ENCODE assay signal across 16 cellular contexts in genomic region chr5:43281840-43282658, GRCh38. TPM values are rescaled to one million over a fixed set of nuclear protein-coding genes. Genes with fewer than 3 reads are reported as not detected.
A peak's percentile ranks its signal among the peaks of the same experiment; 100 is the strongest.
DNase-seq lines count a peak whose midpoint lies in the region; ATAC-seq and TF ChIP-seq lines count a peak whose summit lies in the region.
"Had no signal": no experiment of that assay in that cellular context is flagged by ENCODE, and none has a peak within 500 bp of the region (broad histone marks: within the 10 kb centered on the region; RNA-seq: fewer than 3 reads in every experiment).

No MANE protein-coding gene starts in this region.

- in situ Hi-C loops in IMR-90 (cut with MboI; ENCODE audit: low sequenced_read_pairs): no loop called here
- in situ Hi-C loops in gastrocnemius medialis (cut with MboI; ENCODE audit: low sequenced_read_pairs in 4 of 4): no loop called here

- H3K4me3 ChIP-seq in IMR-90 (ENCODE audit: insufficient read depth, low read depth, low read length): no peak overlapping the region
- H3K4me3 ChIP-seq in colonic mucosa: no peak overlapping the region
- no peak overlapping the region for H3K4me3 ChIP-seq in gastrocnemius medialis
- H3K4me3 ChIP-seq in GM23338: no peak overlapping the region
- H3K4me3 ChIP-seq: esophagus squamous epithelium, hepatocyte, thyroid gland had no signal

- no peak overlapping the region for H3K23ac ChIP-seq in IMR-90 (ENCODE audit: low read depth, low read length)

- H3K27me3 Mint-ChIP-seq in activated naive CD4-positive, alpha-beta T cell treated with anti-CD3 and anti-CD28 coated beads for 36 hours (ENCODE audit: low read depth): no peaks in the 10 kb centered on the region
- no peaks in the 10 kb centered on the region for H3K27me3 Mint-ChIP-seq in progenitor cell of endocrine pancreas
- peaks cover 2% of the 10 kb centered on the region for H3K27me3 Mint-ChIP-seq in GM23338 (ENCODE audit: insufficient read depth, low read depth, poor library complexity)
- H3K27me3 Mint-ChIP-seq: activated B cell treated with CpG ODN at 0.5 μM for 24 hours had no signal

- H3K14ac ChIP-seq in IMR-90 (replicated peaks; ENCODE audit: low read depth, low read length): no peak overlapping the region

- ATAC-seq in IMR-90 (ENCODE audit: low read depth): no peak
- no peak for ATAC-seq in gastrocnemius medialis
- ATAC-seq in GM23338: no peak
- ATAC-seq: left colon had no signal

- no peak overlapping the region for H3K27ac Mint-ChIP-seq in activated naive CD4-positive, alpha-beta T cell treated with anti-CD3 and anti-CD28 coated beads for 36 hours
- H3K27ac Mint-ChIP-seq in progenitor cell of endocrine pancreas: peak overlapping the region; percentile 6
- H3K27ac Mint-ChIP-seq in GM23338: no peak overlapping the region
- H3K27ac Mint-ChIP-seq: activated B cell treated with CpG ODN at 0.5 μM for 24 hours had no signal

- no peak overlapping the region for H2BK120ac ChIP-seq in IMR-90 (ENCODE audit: low read depth, low read length)

- no peak overlapping the region for H3K4me2 ChIP-seq in IMR-90 (ENCODE audit: low read depth, low read length)
- H3K4me2 ChIP-seq in GM23338: no peak overlapping the region
- H3K4me2 ChIP-seq: hepatocyte had no signal

- POLR2A ChIA-PET in IMR-90 (lab: Charles Lee; ENCODE audit: unreplicated experiment): no interaction called here

- no peak overlapping the region for H2BK15ac ChIP-seq in IMR-90 (ENCODE audit: low read depth, low read length)

- no peak overlapping the region for H3K4ac ChIP-seq in IMR-90 (ENCODE audit: low read depth, low read length)

- H3K9me3 ChIP-seq in IMR-90 (ENCODE audit: control insufficient read depth, insufficient read depth, low read length): no peaks in the 10 kb centered on the region
- no peaks in the 10 kb centered on the region for H3K9me3 ChIP-seq in colonic mucosa
- no peaks in the 10 kb centered on the region for H3K9me3 ChIP-seq in gastrocnemius medialis
- H3K9me3 ChIP-seq: esophagus squamous epithelium, thyroid gland had no signal

- no peak overlapping the region for H4K5ac ChIP-seq in IMR-90 (ENCODE audit: low read depth, low read length)

- H2BK20ac ChIP-seq in IMR-90 (ENCODE audit: low read depth, low read length): no peak overlapping the region

- H3K79me2 ChIP-seq in GM23338 (replicated peaks; ENCODE audit: insufficient read depth): no peaks in the 10 kb centered on the region
- H3K79me2 ChIP-seq: hepatocyte had no signal

- TF ChIP-seq POLR2A in IMR-90 (IDR thresholded peaks at IDR 0.05; ENCODE audit: low read depth, low read length) (no peak), gastrocnemius medialis (IDR thresholded peaks at IDR 0.05) (no peak)

- H3K79me1 ChIP-seq in IMR-90 (ENCODE audit: low read depth in 1 of 2, low read length in 2 of 2): no peaks in the 10 kb centered on the region

- CTCF ChIA-PET in activated naive CD4-positive, alpha-beta T cell treated with anti-CD3 and anti-CD28 coated beads for 36 hours (lab: Charles Lee): interaction anchor here (0.7 to 1.1 kb wide), 2 partner anchors 161 to 227 kb away, joined by 3 read pairs; partner anchors contain the start of gene ZNF131
- CTCF ChIA-PET in IMR-90 (lab: Yijun Ruan, JAX): no interaction called here

- H3K9me3 Mint-ChIP-seq in activated naive CD4-positive, alpha-beta T cell treated with anti-CD3 and anti-CD28 coated beads for 36 hours: no peaks in the 10 kb centered on the region
- no peaks in the 10 kb centered on the region for H3K9me3 Mint-ChIP-seq in progenitor cell of endocrine pancreas (ENCODE audit: low read depth)
- H3K9me3 Mint-ChIP-seq in GM23338: no peaks in the 10 kb centered on the region
- H3K9me3 Mint-ChIP-seq: activated B cell treated with CpG ODN at 0.5 μM for 24 hours had no signal

- H3K4me3 Mint-ChIP-seq in activated naive CD4-positive, alpha-beta T cell treated with anti-CD3 and anti-CD28 coated beads for 36 hours: no peak overlapping the region
- H3K4me3 Mint-ChIP-seq in progenitor cell of endocrine pancreas (ENCODE audit: low read depth) (no peak overlapping the region), GM23338 (no peak overlapping the region)
- H3K4me3 Mint-ChIP-seq: activated B cell treated with CpG ODN at 0.5 μM for 24 hours had no signal

- no peak overlapping the region for H4K8ac ChIP-seq in IMR-90 (ENCODE audit: low read depth in 2 of 2, low read length in 2 of 2)

- no peaks in the 10 kb centered on the region for H3K4me1 Mint-ChIP-seq in activated naive CD4-positive, alpha-beta T cell treated with anti-CD3 and anti-CD28 coated beads for 36 hours (ENCODE audit: low read depth)
- H3K4me1 Mint-ChIP-seq in progenitor cell of endocrine pancreas (ENCODE audit: low read depth) (no peaks in the 10 kb centered on the region), GM23338 (no peaks in the 10 kb centered on the region; the same call in 2 of the 3 replicates)
- H3K4me1 Mint-ChIP-seq: activated B cell treated with CpG ODN at 0.5 μM for 24 hours had no signal

- no peak for TF ChIP-seq RAD21 in IMR-90 (IDR thresholded peaks at IDR 0.05; ENCODE audit: low read length)

- 60% methylated on average over 3 of the region's 7 CpGs; no CpG with 5 or more reads in 1 of the 2 experiments for WGBS in IMR-90 (ENCODE audit: extremely low coverage in 2 of 2, insufficient read length in 1 of 2), 2 experiments

- no peaks in the 10 kb centered on the region for H3K9me2 ChIP-seq in GM23338 (ENCODE audit: insufficient read depth)

- H2AFZ ChIP-seq in IMR-90 (replicated peaks; ENCODE audit: low read length, poor library complexity) (no peak overlapping the region), GM23338 (no peak overlapping the region)
- H2AFZ ChIP-seq: hepatocyte had no signal

- peak; percentile 15 for DNase-seq in activated naive CD4-positive, alpha-beta T cell treated with anti-CD3 and anti-CD28 coated beads for 36 hours
- no peak for DNase-seq in activated naive CD4-positive, alpha-beta T cell treated with anti-CD3 and anti-CD28 coated beads, Interleukin-2, amount 50 U/mL, for 16 hours
- peak; percentile 10 for DNase-seq in IMR-90
- DNase-seq in amniotic epithelial cell (ENCODE audit: low read depth): peak; percentile 51
- DNase-seq in progenitor cell of endocrine pancreas (ENCODE audit: low spot score, unreplicated experiment): no peak
- DNase-seq in colonic mucosa: no peak
- no peak for DNase-seq in gastrocnemius medialis
- DNase-seq in GM23338 (ENCODE audit: low spot score): no peak
- DNase-seq: activated B cell treated with CpG ODN at 0.5 μM for 24 hours, esophagus squamous epithelium, left colon, NCI-H1694, NCI-H510A treated with DMSO at 0.1 percent for 48 hours, posterior cingulate gyrus, thyroid gland had no signal

- TF ChIP-seq CTCF in IMR-90 (conservative IDR thresholded peaks at IDR 0.05; ENCODE audit: low read depth, low read length) (no peak), progenitor cell of endocrine pancreas (IDR thresholded peaks at IDR 0.05; ENCODE audit: unreplicated experiment) (no peak), colonic mucosa (IDR thresholded peaks at IDR 0.05) (no peak), gastrocnemius medialis (IDR thresholded peaks at IDR 0.05 in 4 of 5, conservative IDR thresholded peaks at IDR 0.05 in 1 of 5) (no peak), GM23338 (conservative IDR thresholded peaks at IDR 0.05; ENCODE audit: low read depth in 2 of 2) (no peak)

- no peak overlapping the region for H3K9ac ChIP-seq in IMR-90 (ENCODE audit: low read depth, low read length)
- H3K9ac ChIP-seq in colonic mucosa (ENCODE audit: low read depth in 2 of 2, low read length in 2 of 2): no peak overlapping the region

- no peak overlapping the region for H2BK5ac ChIP-seq in IMR-90 (ENCODE audit: low read depth, low read length, poor library complexity, severe bottlenecking)

- no TSS peak for BruUV-seq in IMR-90 (replicated peaks; lab: Mats Ljungman, UMichigan)

- no peak overlapping the region for H3K56ac ChIP-seq in IMR-90 (ENCODE audit: extremely low read depth, insufficient read depth, low read length)

- H3K36me3 ChIP-seq in IMR-90 (ENCODE audit: control insufficient read depth, insufficient read depth, low read length) (peaks cover 1% of the 10 kb centered on the region; the same call in 1 of the 2 replicates), colonic mucosa (no peaks in the 10 kb centered on the region), gastrocnemius medialis (no peaks in the 10 kb centered on the region), GM23338 (ENCODE audit: insufficient read depth) (no peaks in the 10 kb centered on the region)

- dilution Hi-C loops in IMR-90 (cut with HindIII; ENCODE audit: low sequenced_read_pairs, unreplicated experiment): no loop called here

- H3K4me1 ChIP-seq in IMR-90 (ENCODE audit: control insufficient read depth, insufficient read depth, low read length) (no peaks in the 10 kb centered on the region), colonic mucosa (no peaks in the 10 kb centered on the region), gastrocnemius medialis (no peaks in the 10 kb centered on the region), GM23338 (ENCODE audit: insufficient read depth) (no peaks in the 10 kb centered on the region)
- H3K4me1 ChIP-seq: esophagus squamous epithelium, thyroid gland had no signal

- no peaks in the 10 kb centered on the region for H3K9me1 ChIP-seq in IMR-90 (ENCODE audit: insufficient read depth, low read length)

- no peak overlapping the region for H2AK5ac ChIP-seq in IMR-90 (ENCODE audit: low read depth, low read length)

- no peak overlapping the region for H4K91ac ChIP-seq in IMR-90 (ENCODE audit: insufficient read depth, low read depth, low read length)

- H3K18ac ChIP-seq in IMR-90 (ENCODE audit: low read depth, low read length): no peak overlapping the region

- H3K27me3 ChIP-seq in IMR-90 (ENCODE audit: control insufficient read depth, insufficient read depth, low read length) (no peaks in the 10 kb centered on the region; the same call in 1 of the 2 replicates), colonic mucosa (no peaks in the 10 kb centered on the region), gastrocnemius medialis (no peaks in the 10 kb centered on the region), GM23338 (ENCODE audit: insufficient read depth) (no peaks in the 10 kb centered on the region)
- H3K27me3 ChIP-seq: esophagus squamous epithelium, hepatocyte, thyroid gland had no signal

- H2AK9ac ChIP-seq in IMR-90 (replicated peaks; ENCODE audit: low read depth, low read length, poor library complexity): no peak overlapping the region

- peaks cover 6% of the 10 kb centered on the region for H3K36me3 Mint-ChIP-seq in activated naive CD4-positive, alpha-beta T cell treated with anti-CD3 and anti-CD28 coated beads for 36 hours (ENCODE audit: low read depth)
- peaks cover 2% of the 10 kb centered on the region for H3K36me3 Mint-ChIP-seq in progenitor cell of endocrine pancreas (ENCODE audit: insufficient read depth)
- H3K36me3 Mint-ChIP-seq in GM23338 (ENCODE audit: low read depth): no peaks in the 10 kb centered on the region; the same call in 2 of the 3 replicates

- H3F3A ChIP-seq in GM23338 (replicated peaks; ENCODE audit: low read depth): peaks cover 14% of the 10 kb centered on the region

- H4K20me1 ChIP-seq in IMR-90 (ENCODE audit: insufficient read depth, low read length) (no peaks in the 10 kb centered on the region), GM23338 (replicated peaks; ENCODE audit: insufficient read depth) (no peaks in the 10 kb centered on the region; the same call in 1 of the 2 replicates)

- intact Hi-C loops in activated naive CD4-positive, alpha-beta T cell treated with anti-CD3 and anti-CD28 coated beads for 36 hours (cut with micrococcal nuclease): no loop called here
- intact Hi-C loops in IMR-90 (cut with micrococcal nuclease) (no loop called here), colonic mucosa (cut with DNase I) (no loop called here), gastrocnemius medialis (cut with DNase I; ENCODE audit: low total_unique reads) (no loop called here)

- H3K27ac ChIP-seq in IMR-90 (ENCODE audit: insufficient read depth, low read length) (no peak overlapping the region), colonic mucosa (no peak overlapping the region), gastrocnemius medialis (no peak overlapping the region), GM23338 (ENCODE audit: low read depth) (no peak overlapping the region)
- H3K27ac ChIP-seq: esophagus squamous epithelium, hepatocyte, thyroid gland had no signal

RNA-seq across cellular contexts. Expression of gene HMGCS1, which starts 31.2 kb away (rescaled TPM):
- total RNA-seq in activated naive CD4-positive, alpha-beta T cell treated with anti-CD3 and anti-CD28 coated beads for 36 hours: 100 to 1,000 TPM; 105 TPM
- 30.6 and 32.8 TPM in 2 replicates for total RNA-seq in IMR-90 (2012; rRNA removed)
- polyA plus RNA-seq in IMR-90 (2012; rRNA removed): 19.2 and 27.5 TPM in 2 replicates
- polyA plus RNA-seq in IMR-90 (2012; cell fraction: cytosol; rRNA removed): 4.4 and 5.1 TPM in 2 replicates
- 8.8 and 41.8 TPM in 2 replicates for polyA plus RNA-seq in IMR-90 (2012; cell fraction: nucleus; rRNA removed; ENCODE audit: low replicate concordance)
- total RNA-seq in progenitor cell of endocrine pancreas: 170 and 196 TPM in 2 replicates
- 100 to 1,000 TPM in 1 of 2 donors, 10 to 100 TPM in 1; 95.1 to 498 TPM for total RNA-seq in colonic mucosa
- 10 to 100 TPM in 1 of 4 donors, 1 to 10 TPM in 3; 6.1 to 15.0 (median 8.2) TPM for total RNA-seq in gastrocnemius medialis
- 278 and 339 TPM in 2 replicates for total RNA-seq in GM23338 (2014; rRNA removed; shearing (Covaris generic))
- 152 and 172 TPM in 2 replicates for polyA plus RNA-seq in GM23338 (2016; fragmentation: Nextera tagmentation; extraction: Ambion mirVana)

Comparison
In these comparisons a context has a peak if more than half of its experiments do, and no peak if none do; other contexts are left out.
1. DNase-seq: peak in activated naive CD4-positive, alpha-beta T cell treated with anti-CD3 and anti-CD28 coated beads for 36 hours (single experiment), IMR-90 (single experiment) and amniotic epithelial cell (single experiment); none in activated naive CD4-positive, alpha-beta T cell treated with anti-CD3 and anti-CD28 coated beads, Interleukin-2, amount 50 U/mL, for 16 hours (single experiment), progenitor cell of endocrine pancreas (single experiment), colonic mucosa (single experiment), gastrocnemius medialis (0 of 2) and GM23338 (single experiment).